ENCODE assay signal across 15 cellular contexts in the genomic region with DNA sequence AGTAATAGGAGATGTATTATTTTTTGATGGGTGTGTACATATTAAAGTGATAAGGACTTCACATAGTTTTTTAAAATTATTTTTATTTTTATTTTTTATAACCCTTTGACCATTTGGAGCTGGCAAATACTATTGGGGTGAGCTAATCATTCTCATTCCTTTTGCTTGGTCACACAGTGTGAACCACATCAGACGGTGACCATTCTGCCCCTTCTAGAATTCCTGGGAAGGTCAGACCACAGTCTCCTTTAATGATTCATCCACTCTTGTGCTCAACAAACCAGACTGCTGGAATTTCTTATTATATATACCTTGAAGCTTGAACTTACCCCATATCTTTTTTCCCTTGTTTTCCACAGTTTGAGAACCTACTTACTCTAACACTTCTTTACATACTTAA. TPM values are rescaled to one million over a fixed set of nuclear protein-coding genes. Genes with fewer than 3 reads are reported as not detected.
A peak's percentile ranks its signal among the peaks of the same experiment; 100 is the strongest.
DNase-seq lines count a peak whose midpoint lies in the region; ATAC-seq, FAIRE-seq and TF ChIP-seq lines count a peak whose summit lies in the region.
"Had no signal": no experiment of that assay in that cellular context is flagged by ENCODE, and none has a peak within 500 bp of the region (broad histone marks: within the 10 kb centered on the region; RNA-seq: fewer than 3 reads in every experiment).

No MANE protein-coding gene starts in this region.

- H3K27ac ChIP-seq in HCT116 (ENCODE audit: low read depth, low read length) (no peak overlapping the region), foreskin keratinocyte (no peak overlapping the region), upper lobe of right lung (no peak overlapping the region), small intestine (ENCODE audit: low read depth in 1 of 2, low read length in 1 of 2) (no peak overlapping the region)
- H3K27ac ChIP-seq: SK-N-MC, testis had no signal

- POLR2A ChIA-PET in HCT116 (lab: Charles Lee): no interaction called here

- H3K36me3 ChIP-seq in HCT116 (ENCODE audit: control insufficient read depth in 1 of 2, insufficient read depth in 2 of 2, low read length in 2 of 2) (no peaks in the 10 kb centered on the region), upper lobe of right lung (no peaks in the 10 kb centered on the region), small intestine (ENCODE audit: control insufficient read depth in 2 of 2, insufficient read depth in 2 of 2, low read length in 2 of 2) (no peaks in the 10 kb centered on the region)

- no peak overlapping the region for H3K4me2 ChIP-seq in HCT116 (ENCODE audit: low read length)

- WGBS in small intestine, 3 donors: 70 to 78% (median 73%) methylated on average over 1 of the region's 1 CpG

- H3K9me2 ChIP-seq in HCT116 (ENCODE audit: insufficient read depth): no peaks in the 10 kb centered on the region

- peak; percentile 67 for ATAC-seq in HCT116
- ATAC-seq in SK-N-SH treated with all-trans-retinoic acid at 6 μM for 48 hours: peak; percentile 96
- ATAC-seq in foreskin keratinocyte: peak; percentile 50
- ATAC-seq in upper lobe of right lung: peak; percentile 64
- ATAC-seq in HG02981 (IDR thresholded peaks at IDR 0.05; ENCODE audit: unreplicated experiment): no peak

- no peak for FAIRE-seq in small intestine (lab: Jason Lieb, UNC)
- FAIRE-seq: keratinocyte had no signal

- RAD21 ChIA-PET in HCT116 (lab: Charles Lee; ENCODE audit: low non-redundant PET in 1 of 2, low total read pairs in 2 of 2, uncharacterized antibody in 2 of 2, unreplicated experiment in 2 of 2): no interaction called here

- DNase-seq in HCT116 (ENCODE audit: low read depth, low spot score): peak; percentile 24
- DNase-seq in foreskin keratinocyte: peak; percentile 33 to 64
- DNase-seq in upper lobe of right lung: no peak
- no peak for DNase-seq in central memory CD4-positive, alpha-beta T cell
- no peak for DNase-seq in small intestine
- DNase-seq: activated CD4-positive, alpha-beta T cell treated with anti-CD3 and anti-CD28 coated beads, Interleukin-2, amount 10 ng/mL, durations not matched to agents 24 days and 14 days; activated naive CD4-positive, alpha-beta T cell treated with Interleukin-2 at 50 U/mL for 16 hours; effector memory CD4-positive, alpha-beta T cell; NCI-H446 treated with DMSO at 0.1 percent for 48 hours; occipital lobe; testis had no signal

- no peak overlapping the region for H3K4me3 ChIP-seq in HCT116 (replicated peaks in 1 of 2; ENCODE audit: low read depth in 1 of 2, low read length in 2 of 2)
- H3K4me3 ChIP-seq in upper lobe of right lung: no peak overlapping the region
- no peak overlapping the region for H3K4me3 ChIP-seq in small intestine (ENCODE audit: low read depth in 1 of 2, low read length in 2 of 2)
- H3K4me3 ChIP-seq: SK-N-MC, testis had no signal

- H3K79me2 ChIP-seq in HCT116 (ENCODE audit: insufficient read depth, low read length): no peaks in the 10 kb centered on the region

- H3K9me3 ChIP-seq in HCT116 (ENCODE audit: control insufficient read depth in 1 of 2, insufficient read depth in 1 of 2, low read depth in 1 of 2, low read length in 2 of 2) (no peaks in the 10 kb centered on the region), upper lobe of right lung (no peaks in the 10 kb centered on the region), small intestine (ENCODE audit: control insufficient read depth, low read depth) (no peaks in the 10 kb centered on the region)
- H3K9me3 ChIP-seq: testis had no signal

- H4K20me1 ChIP-seq in HCT116 (ENCODE audit: insufficient read depth): no peaks in the 10 kb centered on the region

- H2AFZ ChIP-seq in HCT116 (ENCODE audit: low read depth, low read length, poor library complexity, severe bottlenecking): no peak overlapping the region

- intact Hi-C loops in HCT116 (cut with micrococcal nuclease): no loop called here
- intact Hi-C loops in upper lobe of right lung (cut with DNase I): no loop called here

- TF ChIP-seq CTCF in HCT116 (IDR thresholded peaks at IDR 0.05 in 2 of 3, conservative IDR thresholded peaks at IDR 0.05 in 1 of 3; ENCODE audit: borderline replicate concordance in 1 of 3, insufficient read depth in 1 of 3, low read depth in 2 of 3, low read length in 2 of 3) (no peak), foreskin keratinocyte (conservative IDR thresholded peaks at IDR 0.05) (no peak), upper lobe of right lung (IDR thresholded peaks at IDR 0.05) (no peak)

- no peak for TF ChIP-seq RAD21 in HCT116 (IDR thresholded peaks at IDR 0.05; ENCODE audit: low read depth)

- no peak overlapping the region for H3K9ac ChIP-seq in HCT116 (ENCODE audit: low read length)

- CTCF ChIA-PET in HCT116 (lab: Charles Lee): interaction anchor here (0.5 kb wide), 1 partner anchor 588 kb away, joined by 4 read pairs; no protein-coding TSS in a partner anchor

- BruUV-seq in HCT116 (replicated peaks; lab: Mats Ljungman, UMichigan): no TSS peak

- no peak for TF ChIP-seq POLR2A in HCT116 (IDR thresholded peaks at IDR 0.05; ENCODE audit: borderline replicate concordance, extremely low read depth, insufficient read depth, insufficient read length)

- H3K4me1 ChIP-seq in HCT116 (ENCODE audit: control insufficient read depth in 1 of 2, insufficient read depth in 2 of 2, low read length in 2 of 2) (peaks cover 0 to 3% of the 10 kb centered on the region in 2 experiments; a peak in 2 of 4 replicates), foreskin keratinocyte (no peaks in the 10 kb centered on the region), upper lobe of right lung (no peaks in the 10 kb centered on the region), small intestine (ENCODE audit: control insufficient read depth in 2 of 2, insufficient read depth in 1 of 2, low read depth in 1 of 2, low read length in 1 of 2) (no peaks in the 10 kb centered on the region)
- H3K4me1 ChIP-seq: testis had no signal

- no peaks in the 10 kb centered on the region for H3K27me3 ChIP-seq in HCT116 (ENCODE audit: insufficient read depth, low read length)
- H3K27me3 ChIP-seq in foreskin keratinocyte: no peaks in the 10 kb centered on the region
- no peaks in the 10 kb centered on the region for H3K27me3 ChIP-seq in upper lobe of right lung
- H3K27me3 ChIP-seq in small intestine (ENCODE audit: control insufficient read depth in 2 of 2, insufficient read depth in 2 of 2, low read length in 2 of 2): no peaks in the 10 kb centered on the region
- H3K27me3 ChIP-seq: testis had no signal

TF ChIP-seq in HCT116, 20 proteins besides CTCF, POLR2A, EP300 and RAD21 (continues in another document):
- no peak for TF ChIP-seq ZNF274 (IDR thresholded peaks at IDR 0.05; ENCODE audit: low read depth, low read length)
- no peak for TF ChIP-seq YY1 (IDR thresholded peaks at IDR 0.05; ENCODE audit: extremely low read depth, insufficient replicate concordance, low read depth, low read length)
- TF ChIP-seq, protein P1, sequence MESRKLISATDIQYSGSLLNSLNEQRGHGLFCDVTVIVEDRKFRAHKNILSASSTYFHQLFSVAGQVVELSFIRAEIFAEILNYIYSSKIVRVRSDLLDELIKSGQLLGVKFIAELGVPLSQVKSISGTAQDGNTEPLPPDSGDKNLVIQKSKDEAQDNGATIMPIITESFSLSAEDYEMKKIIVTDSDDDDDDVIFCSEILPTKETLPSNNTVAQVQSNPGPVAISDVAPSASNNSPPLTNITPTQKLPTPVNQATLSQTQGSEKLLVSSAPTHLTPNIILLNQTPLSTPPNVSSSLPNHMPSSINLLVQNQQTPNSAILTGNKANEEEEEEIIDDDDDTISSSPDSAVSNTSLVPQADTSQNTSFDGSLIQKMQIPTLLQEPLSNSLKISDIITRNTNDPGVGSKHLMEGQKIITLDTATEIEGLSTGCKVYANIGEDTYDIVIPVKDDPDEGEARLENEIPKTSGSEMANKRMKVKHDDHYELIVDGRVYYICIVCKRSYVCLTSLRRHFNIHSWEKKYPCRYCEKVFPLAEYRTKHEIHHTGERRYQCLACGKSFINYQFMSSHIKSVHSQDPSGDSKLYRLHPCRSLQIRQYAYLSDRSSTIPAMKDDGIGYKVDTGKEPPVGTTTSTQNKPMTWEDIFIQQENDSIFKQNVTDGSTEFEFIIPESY (IDR thresholded peaks at IDR 0.05; ENCODE audit: extremely low read depth, insufficient replicate concordance, low read length): no peak
- TF ChIP-seq, protein P2, sequence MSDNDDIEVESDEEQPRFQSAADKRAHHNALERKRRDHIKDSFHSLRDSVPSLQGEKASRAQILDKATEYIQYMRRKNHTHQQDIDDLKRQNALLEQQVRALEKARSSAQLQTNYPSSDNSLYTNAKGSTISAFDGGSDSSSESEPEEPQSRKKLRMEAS (IDR thresholded peaks at IDR 0.05): no peak
- TF ChIP-seq EGR1 (IDR thresholded peaks at IDR 0.05; ENCODE audit: low read depth): no peak
- TF ChIP-seq JUND (IDR thresholded peaks at IDR 0.05): peak; percentile 34; the same call in 1 of the 2 replicates

TF ChIP-seq in SK-N-SH treated with all-trans-retinoic acid at 6 μM for 48 hours, 23 proteins besides CTCF, POLR2A, EP300 and RAD21:
- TF ChIP-seq TOX (CRISPR knock-in tag; IDR thresholded peaks at IDR 0.05; ENCODE audit: borderline replicate concordance) (peak; percentile 18; the same call in 1 of the 2 replicates), ISL1 (CRISPR knock-in tag; IDR thresholded peaks at IDR 0.05) (peak; percentile 48), BACH2 (CRISPR knock-in tag; IDR thresholded peaks at IDR 0.05; ENCODE audit: borderline replicate concordance) (no peak), CSDC2 (CRISPR knock-in tag; IDR thresholded peaks at IDR 0.05) (no peak)
- TF ChIP-seq, protein P3, sequence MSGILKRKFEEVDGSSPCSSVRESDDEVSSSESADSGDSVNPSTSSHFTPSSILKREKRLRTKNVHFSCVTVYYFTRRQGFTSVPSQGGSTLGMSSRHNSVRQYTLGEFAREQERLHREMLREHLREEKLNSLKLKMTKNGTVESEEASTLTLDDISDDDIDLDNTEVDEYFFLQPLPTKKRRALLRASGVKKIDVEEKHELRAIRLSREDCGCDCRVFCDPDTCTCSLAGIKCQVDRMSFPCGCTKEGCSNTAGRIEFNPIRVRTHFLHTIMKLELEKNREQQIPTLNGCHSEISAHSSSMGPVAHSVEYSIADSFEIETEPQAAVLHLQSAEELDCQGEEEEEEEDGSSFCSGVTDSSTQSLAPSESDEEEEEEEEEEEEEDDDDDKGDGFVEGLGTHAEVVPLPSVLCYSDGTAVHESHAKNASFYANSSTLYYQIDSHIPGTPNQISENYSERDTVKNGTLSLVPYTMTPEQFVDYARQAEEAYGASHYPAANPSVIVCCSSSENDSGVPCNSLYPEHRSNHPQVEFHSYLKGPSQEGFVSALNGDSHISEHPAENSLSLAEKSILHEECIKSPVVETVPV (CRISPR knock-in tag; IDR thresholded peaks at IDR 0.05): no peak

RNA-seq across cellular contexts. Expression of a gene that starts 23.9 kb away (rescaled TPM):
- not detected for total RNA-seq in HCT116 (2021; ENCODE audit: unreplicated experiment)
- polyA plus RNA-seq in HCT116 (2012): not detected in 2 replicates
- not detected in 2 replicates for total RNA-seq in foreskin keratinocyte
- polyA plus RNA-seq in foreskin keratinocyte: not detected in 2 replicates
- total RNA-seq in upper lobe of right lung: not detected
- polyA plus RNA-seq in small intestine: not detected
- total RNA-seq: activated CD4-positive, alpha-beta T cell treated with anti-CD3 and anti-CD28 coated beads, Interleukin-2, amount 10 ng/mL, durations not matched to agents 24 days and 14 days; occipital lobe had no signal
- polyA plus RNA-seq: keratinocyte had no signal

Comparison
In these comparisons a context has a peak if more than half of its experiments do, and no peak if none do; other contexts are left out.
1. DNase-seq: peak in HCT116 (single experiment) and foreskin keratinocyte (2 of 2); none in upper lobe of right lung (single experiment), central memory CD4-positive, alpha-beta T cell (single experiment) and small intestine (single experiment).